In the genomic region with DNA sequence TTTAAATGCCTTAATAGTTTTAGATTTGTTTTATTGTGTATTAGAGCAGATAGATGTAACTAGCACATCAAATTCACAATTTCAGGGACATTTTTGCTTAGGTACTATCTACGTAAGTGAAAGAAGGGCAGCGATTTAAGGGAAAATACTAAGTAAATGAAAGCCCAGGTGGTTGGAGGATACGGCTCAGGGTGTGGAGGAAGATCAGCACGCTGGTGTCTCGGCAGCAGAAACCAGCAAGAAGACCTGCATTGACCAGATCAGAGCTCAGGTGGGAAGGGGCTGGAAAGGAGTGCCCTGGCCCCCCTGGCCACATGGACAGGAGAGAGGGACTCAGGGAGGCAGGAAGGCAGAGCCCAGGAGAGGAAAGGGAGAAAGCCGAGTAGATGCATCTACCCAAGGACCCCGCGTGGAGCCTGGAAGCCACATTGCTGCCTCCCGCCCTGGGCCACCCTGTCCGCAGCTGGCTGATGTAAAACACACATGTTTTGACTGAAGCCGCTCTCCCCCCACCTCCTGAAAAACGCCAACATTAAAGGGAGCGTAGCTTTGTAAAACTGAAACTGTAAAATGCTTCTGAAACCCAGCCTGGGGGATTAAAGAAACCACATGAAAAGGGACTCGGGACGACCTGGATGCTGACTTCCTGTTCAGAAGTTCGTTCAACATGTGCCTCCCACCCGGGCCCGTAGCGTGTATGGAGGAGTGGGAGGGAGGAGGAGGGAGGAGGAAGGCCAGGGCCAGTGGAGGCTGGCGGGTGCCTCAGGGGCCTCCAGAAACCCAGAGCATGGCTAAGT, we compare ENCODE assay signal across 8 cellular contexts.
DNase-seq lines count a peak whose midpoint lies in the region; ATAC-seq lines count a peak whose summit lies in the region.

No MANE protein-coding gene starts in this region.

- ATAC-seq in GM19463 (IDR thresholded peaks at IDR 0.05; ENCODE audit: unreplicated experiment): peak; percentile 88
- no peak for ATAC-seq in GM19351 (IDR thresholded peaks at IDR 0.05; ENCODE audit: unreplicated experiment)

- DNase-seq in KBM-7 (peak; percentile 82), amygdala (lab: John Stamatoyannopoulos, UW) (no peak), DMS153 (lab: John Stamatoyannopoulos, UW) (no peak), dedifferentiated amniotic fluid mesenchymal stem cell (ENCODE audit: extremely low spot score) (no peak)
- peak; percentile 6 for DNase-seq in activated naive CD8-positive, alpha-beta T cell treated with anti-CD3 and anti-CD28 coated beads, Interleukin-2, amount 50 U/mL, for 16 hours (ENCODE audit: low read depth, low spot score)
- peak; percentile 6 to 7 for DNase-seq in stimulated activated CD8-positive, alpha-beta memory T cell treated with anti-CD3 and anti-CD28 coated beads, Interleukin-4, amount 100 ng/mL, for 4 hours (ENCODE audit: low read depth in 2 of 2, low spot score in 1 of 2)

- in situ Hi-C loops in KBM-7 (cut with MboI; ENCODE audit: low pct_unique_long_range_greater_than_20kb, low sequenced_read_pairs): no loop called here

Comparison
In these comparisons a context has a peak if more than half of its experiments do, and no peak if none do; other contexts are left out.
1. DNase-seq: peak in KBM-7 (single experiment), activated naive CD8-positive, alpha-beta T cell treated with anti-CD3 and anti-CD28 coated beads, Interleukin-2, amount 50 U/mL, for 16 hours (single experiment) and stimulated activated CD8-positive, alpha-beta memory T cell treated with anti-CD3 and anti-CD28 coated beads, Interleukin-4, amount 100 ng/mL, for 4 hours (2 of 2); none in amygdala (0 of 56), DMS153 (single experiment) and dedifferentiated amniotic fluid mesenchymal stem cell (single experiment).